8 cellular contexts compared by ENCODE assay signal in genomic region chr11:12674571-12674935, GRCh38. TPM values are rescaled to one million over a fixed set of nuclear protein-coding genes. Genes with fewer than 3 reads are reported as not detected.
A peak's percentile ranks its signal among the peaks of the same experiment; 100 is the strongest.
DNase-seq lines count a peak whose midpoint lies in the region; ATAC-seq and TF ChIP-seq lines count a peak whose summit lies in the region.

No MANE protein-coding gene starts in this region.

- H3K4me1 ChIP-seq in mammary epithelial cell (ENCODE audit: insufficient read depth, low read length) (peaks cover 27% of the 10 kb centered on the region), lower lobe of right lung (peaks cover 38% of the 10 kb centered on the region)

- dilution Hi-C loops in mammary epithelial cell (cut with HindIII; ENCODE audit: low sequenced_read_pairs): no loop called here

- CTCF ChIA-PET in mammary epithelial cell (lab: Charles Lee; ENCODE audit: low non-redundant PET): no interaction called here

- H3K36me3 ChIP-seq in mammary epithelial cell (ENCODE audit: insufficient read depth, low read length) (no peaks in the 10 kb centered on the region), lower lobe of right lung (no peaks in the 10 kb centered on the region)

- H3K27ac ChIP-seq in mammary epithelial cell (ENCODE audit: insufficient read depth, low read depth, low read length): peak overlapping the region; percentile 49
- peak overlapping the region; percentile 93 for H3K27ac ChIP-seq in lower lobe of right lung

- peaks cover 53% of the 10 kb centered on the region for H3K79me2 ChIP-seq in mammary epithelial cell (ENCODE audit: insufficient read depth, low read length)

- no peak overlapping the region for H2AFZ ChIP-seq in mammary epithelial cell (ENCODE audit: low read depth, low read length)

- no peaks in the 10 kb centered on the region for H4K20me1 ChIP-seq in mammary epithelial cell (ENCODE audit: insufficient read depth, low read length)

- DNase-seq in activated CD4-positive, alpha-beta T cell treated with anti-CD3 and anti-CD28 coated beads, Interleukin-2, amount 50 U/mL, for 1 hour: peak; percentile 7
- DNase-seq in activated CD4-positive, alpha-beta T cell treated with anti-CD3 and anti-CD28 coated beads, Interleukin-2, amount 50 U/mL, for 4 hours: no peak
- DNase-seq in mammary epithelial cell (no peak), lower lobe of right lung (no peak), globus pallidus (ENCODE audit: low spot score) (no peak), pons (ENCODE audit: low spot score) (no peak), retina (no peak)

- TF ChIP-seq CTCF in mammary epithelial cell (conservative IDR thresholded peaks at IDR 0.05 in 1 of 2, IDR thresholded peaks at IDR 0.05 in 1 of 2; ENCODE audit: extremely low read depth in 1 of 2, insufficient read depth in 1 of 2, low read depth in 1 of 2, low read length in 2 of 2): no peak
- no peak for TF ChIP-seq CTCF in lower lobe of right lung (IDR thresholded peaks at IDR 0.05)

- intact Hi-C loops in mammary epithelial cell (cut with micrococcal nuclease): loop anchor here (1.0 to 10.0 kb wide), 5 partner anchors 42 to 342 kb away; no protein-coding TSS in a partner anchor
- intact Hi-C loops in lower lobe of right lung (cut with DNase I): loop anchor here (10.0 kb wide), 1 partner anchor 130 kb away; no protein-coding TSS in a partner anchor

- in situ Hi-C loops in mammary epithelial cell (cut with MboI; ENCODE audit: low sequenced_read_pairs in 2 of 2): no loop called here

- H3K9me3 ChIP-seq in mammary epithelial cell (replicated peaks; ENCODE audit: insufficient read depth, low read length): no peaks in the 10 kb centered on the region
- no peaks in the 10 kb centered on the region for H3K9me3 ChIP-seq in lower lobe of right lung

- no peaks in the 10 kb centered on the region for H3K27me3 ChIP-seq in mammary epithelial cell (ENCODE audit: insufficient read depth, low read length)
- no peaks in the 10 kb centered on the region for H3K27me3 ChIP-seq in lower lobe of right lung (ENCODE audit: low read depth)

- H3K4me3 ChIP-seq in mammary epithelial cell (replicated peaks in 1 of 3; ENCODE audit: insufficient read depth in 1 of 3, low read depth in 2 of 3, low read length in 3 of 3) (peak overlapping the region; percentile 40 to 85 (median 65)), lower lobe of right lung (peak overlapping the region; percentile 74)

- ATAC-seq in HG03095 (IDR thresholded peaks at IDR 0.05; ENCODE audit: unreplicated experiment) (peak; percentile 36), lower lobe of right lung (peak; percentile 28 to 53)

- H3K4me2 ChIP-seq in mammary epithelial cell (ENCODE audit: insufficient read depth, low read depth, low read length): peak overlapping the region; percentile 39

- BruUV-seq in mammary epithelial cell (replicated peaks; lab: Mats Ljungman, UMichigan): no TSS peak

- WGBS in mammary epithelial cell (ENCODE audit: low coverage, missing lambda C conversion rate): no CpG with 5 or more reads among the region's 46 CpGs

- H3K9ac ChIP-seq in mammary epithelial cell (ENCODE audit: insufficient read depth, low read length): peak overlapping the region; percentile 58

RNA-seq across cellular contexts. Expression of gene TEAD1, which starts 0.3 kb away (rescaled TPM):
- total RNA-seq in mammary epithelial cell (100 to 1,000 TPM in 1 of 2 donors, 10 to 100 TPM in 1; 93.9 to 107 TPM), lower lobe of right lung (51.9 TPM)
- polyA plus RNA-seq in mammary epithelial cell: 21.3 TPM
- polyA minus RNA-seq in mammary epithelial cell: 88.8 TPM
